In the genomic region with DNA sequence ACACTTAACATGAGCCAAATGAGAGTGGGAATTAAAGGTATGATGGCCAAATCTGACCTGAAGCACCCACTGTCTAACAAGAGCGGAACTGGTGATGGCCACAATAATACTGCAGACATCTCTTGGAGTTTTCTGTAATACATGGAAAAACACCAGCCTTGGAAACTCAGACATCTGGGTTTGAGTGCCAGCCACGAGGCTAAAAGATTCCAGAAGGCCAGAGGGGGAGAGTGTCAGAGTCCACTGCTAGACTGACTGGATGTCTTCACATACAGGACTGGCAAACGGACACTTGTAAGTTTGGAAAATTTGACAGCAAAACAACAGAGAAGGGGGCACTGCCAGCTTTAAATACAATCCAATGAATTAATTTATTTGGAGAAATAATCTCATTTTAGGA, we compare ENCODE assay signal across 22 cellular contexts.
"Had no signal": no experiment of that assay in that cellular context is flagged by ENCODE, and none has a peak within 500 bp of the region (broad histone marks: within the 10 kb centered on the region; RNA-seq: fewer than 3 reads in every experiment).

No MANE protein-coding gene starts in this region.

- H3K36me3 Mint-ChIP-seq: activated CD8-positive, alpha-beta memory T cell treated with anti-CD3 and anti-CD28 coated beads, Interleukin-2, amount 10 ng/mL, durations not matched to agents 7 days and 5 days; activated naive CD8-positive, alpha-beta T cell treated with anti-CD3 and anti-CD28 coated beads for 36 hours; natural killer cell had no signal

- ATAC-seq: activated CD8-positive, alpha-beta memory T cell treated with anti-CD3 and anti-CD28 coated beads, Interleukin-2, amount 10 ng/mL, durations not matched to agents 7 days and 5 days; activated T-helper 17 cell treated with anti-CD3 and anti-CD28 coated beads, Interleukin-2, amount 50 U/mL, for 72 hours; left lung; natural killer cell; sciatic nerve had no signal

- H3K27ac Mint-ChIP-seq: activated CD4-positive, alpha-beta memory T cell treated with anti-CD3 and anti-CD28 coated beads, Interleukin-2, amount 10 ng/mL, durations not matched to agents 7 days and 5 days; activated CD8-positive, alpha-beta memory T cell treated with anti-CD3 and anti-CD28 coated beads, Interleukin-2, amount 10 ng/mL, durations not matched to agents 7 days and 5 days; activated naive CD8-positive, alpha-beta T cell treated with anti-CD3 and anti-CD28 coated beads for 36 hours; activated T-helper 17 cell treated with anti-CD3 and anti-CD28 coated beads, Interleukin-2, amount 50 U/mL, for 72 hours; natural killer cell had no signal

- DNase-seq: activated CD4-positive, alpha-beta memory T cell treated with anti-CD3 and anti-CD28 coated beads, Interleukin-2, amount 10 ng/mL, durations not matched to agents 7 days and 5 days; activated CD4-positive, alpha-beta T cell treated with anti-CD3 and anti-CD28 coated beads for 48 hours; activated CD4-positive, CD25-positive, alpha-beta regulatory T cell; activated CD8-positive, alpha-beta memory T cell treated with anti-CD3 and anti-CD28 coated beads, Interleukin-2, amount 10 ng/mL, durations not matched to agents 7 days and 5 days; activated naive CD4-positive, alpha-beta T cell; activated naive CD8-positive, alpha-beta T cell treated with anti-CD3 and anti-CD28 coated beads for 36 hours; activated T-cell treated with anti-CD3 and anti-CD28 coated beads, Interleukin-2, amount 50 U/mL, for 1 hour; foreskin melanocyte; head of caudate nucleus; left lung; natural killer cell; stimulated activated CD4-positive, alpha-beta T cell treated with anti-CD3 and anti-CD28 coated beads, Interleukin-4, amount 100 ng/mL, for 1 hour; T-helper 1 cell; T-helper 9 cell; upper lobe of left lung had no signal

- H3K4me3 Mint-ChIP-seq: activated CD4-positive, alpha-beta memory T cell treated with anti-CD3 and anti-CD28 coated beads, Interleukin-2, amount 10 ng/mL, durations not matched to agents 7 days and 5 days; activated CD8-positive, alpha-beta memory T cell treated with anti-CD3 and anti-CD28 coated beads, Interleukin-2, amount 10 ng/mL, durations not matched to agents 7 days and 5 days; activated naive CD8-positive, alpha-beta T cell treated with anti-CD3 and anti-CD28 coated beads for 36 hours; activated T-helper 17 cell treated with anti-CD3 and anti-CD28 coated beads, Interleukin-2, amount 50 U/mL, for 72 hours; natural killer cell had no signal

- H3K27me3 Mint-ChIP-seq: activated naive CD8-positive, alpha-beta T cell treated with anti-CD3 and anti-CD28 coated beads for 36 hours had no signal

- H3K9me3 Mint-ChIP-seq: activated CD4-positive, alpha-beta memory T cell treated with anti-CD3 and anti-CD28 coated beads, Interleukin-2, amount 10 ng/mL, durations not matched to agents 7 days and 5 days; activated naive CD8-positive, alpha-beta T cell treated with anti-CD3 and anti-CD28 coated beads for 36 hours; activated T-helper 17 cell treated with anti-CD3 and anti-CD28 coated beads, Interleukin-2, amount 50 U/mL, for 72 hours; natural killer cell had no signal

- H3K27me3 ChIP-seq: breast epithelium, esophagus muscularis mucosa, left lung, upper lobe of left lung had no signal

- H3K27ac ChIP-seq: breast epithelium, coronary artery, esophagus muscularis mucosa, left lung, thoracic aorta, upper lobe of left lung had no signal

- H3K4me3 ChIP-seq: breast epithelium, coronary artery, esophagus muscularis mucosa, left lung, smooth muscle cell, thoracic aorta, upper lobe of left lung had no signal

- H3K4me1 ChIP-seq: breast epithelium had no signal

- H3K36me3 ChIP-seq: breast epithelium, esophagus muscularis mucosa, left lung, thoracic aorta, upper lobe of left lung had no signal

- H3K9me3 ChIP-seq: breast epithelium, esophagus muscularis mucosa, left lung, thoracic aorta, upper lobe of left lung had no signal
